15 cellular contexts compared by ENCODE assay signal in the genomic region with DNA sequence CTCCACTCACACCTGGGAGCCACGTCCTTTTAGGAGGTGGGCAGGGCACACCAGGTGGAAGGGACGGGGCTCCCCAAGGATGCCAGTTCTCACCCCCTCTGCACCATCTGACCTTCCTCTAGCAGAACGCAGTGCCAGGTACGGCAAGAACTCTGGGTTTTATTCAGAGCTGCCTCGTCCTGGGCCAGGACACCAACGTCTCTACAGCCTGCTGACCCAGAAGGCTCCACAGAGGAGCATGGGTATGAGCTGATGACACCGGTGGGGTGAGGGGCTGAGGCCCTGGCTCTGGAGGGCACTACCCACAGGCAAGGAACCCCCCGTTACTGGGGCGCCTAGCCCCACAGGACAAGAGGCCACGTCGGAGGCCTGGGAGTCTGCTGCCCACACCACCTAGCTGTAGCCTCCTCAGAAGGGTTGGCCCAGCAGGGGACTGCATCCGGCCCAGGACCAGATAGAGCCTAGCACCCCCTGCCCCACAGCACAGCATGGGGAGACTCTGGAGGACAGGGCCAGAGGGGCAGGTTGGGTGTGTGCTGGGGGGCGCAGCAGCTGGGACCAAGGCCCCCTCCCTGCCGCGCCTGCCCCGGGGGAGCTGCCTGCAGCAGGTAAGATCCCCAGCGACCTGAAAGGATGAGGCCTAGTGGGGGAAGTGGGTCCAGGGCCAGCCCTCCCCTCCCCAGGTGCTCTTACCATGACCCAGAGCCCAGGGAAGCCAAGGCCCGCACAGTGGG. TPM values are rescaled to one million over a fixed set of nuclear protein-coding genes. Genes with fewer than 3 reads are reported as not detected.
DNase-seq lines count a peak whose midpoint lies in the region; ATAC-seq and TF ChIP-seq lines count a peak whose summit lies in the region.
"Had no signal": no experiment of that assay in that cellular context is flagged by ENCODE, and none has a peak within 500 bp of the region (broad histone marks: within the 10 kb centered on the region; RNA-seq: fewer than 3 reads in every experiment).

No MANE protein-coding gene starts in this region.

- no peaks in the 10 kb centered on the region for H3K9me3 Mint-ChIP-seq in activated CD4-positive, alpha-beta memory T cell treated with anti-CD3 and anti-CD28 coated beads, Interleukin-2, amount 10 ng/mL, durations not matched to agents 7 days and 5 days
- H3K9me3 Mint-ChIP-seq: CD4-positive, alpha-beta memory T cell; naive thymus-derived CD8-positive, alpha-beta T cell had no signal

- DNase-seq in brain microvascular endothelial cell (no peak), medulla oblongata (ENCODE audit: extremely low spot score) (peak; percentile 37), substantia nigra (lab: John Stamatoyannopoulos, UW) (peak in 4 of 49 donors; percentile 36 to 63 (median 52)), GM03348 (ENCODE audit: low spot score) (no peak), DMS53 treated with DMSO at 0.1 percent for 48 hours (lab: John Stamatoyannopoulos, UW; ENCODE audit: unreplicated experiment) (no peak)
- no peak for DNase-seq in activated CD4-positive, alpha-beta memory T cell treated with anti-CD3 and anti-CD28 coated beads, Interleukin-2, amount 10 ng/mL, durations not matched to agents 7 days and 5 days
- DNase-seq: CD4-positive, alpha-beta memory T cell; naive thymus-derived CD8-positive, alpha-beta T cell; NCI-H510A treated with DMSO at 0.1 percent for 48 hours; SIG-M5; stimulated activated CD4-positive, alpha-beta T cell treated with anti-CD3 and anti-CD28 coated beads, Interleukin-15, amount 100 ng/mL, for 24 hours had no signal

- H3K4me3 Mint-ChIP-seq in activated CD4-positive, alpha-beta memory T cell treated with anti-CD3 and anti-CD28 coated beads, Interleukin-2, amount 10 ng/mL, durations not matched to agents 7 days and 5 days: no peak overlapping the region
- H3K4me3 Mint-ChIP-seq: CD4-positive, alpha-beta memory T cell; naive thymus-derived CD8-positive, alpha-beta T cell had no signal

- CTCF ChIA-PET in HEK293 (lab: Yijun Ruan, JAX): interaction anchor here (0.8 to 1.1 kb wide), 3 partner anchors 38 to 166 kb away, joined by 3 to 4 read pairs (median 4); no protein-coding TSS in a partner anchor
- CTCF ChIA-PET in activated CD4-positive, alpha-beta memory T cell treated with anti-CD3 and anti-CD28 coated beads, Interleukin-2, amount 10 ng/mL, durations not matched to agents 7 days and 5 days (lab: Charles Lee): no interaction called here

- H3K27ac Mint-ChIP-seq in activated CD4-positive, alpha-beta memory T cell treated with anti-CD3 and anti-CD28 coated beads, Interleukin-2, amount 10 ng/mL, durations not matched to agents 7 days and 5 days: no peak overlapping the region
- H3K27ac Mint-ChIP-seq: CD4-positive, alpha-beta memory T cell had no signal

- no peaks in the 10 kb centered on the region for H3K4me1 Mint-ChIP-seq in activated CD4-positive, alpha-beta memory T cell treated with anti-CD3 and anti-CD28 coated beads, Interleukin-2, amount 10 ng/mL, durations not matched to agents 7 days and 5 days

- in situ Hi-C loops in brain microvascular endothelial cell (cut with HindIII; ENCODE audit: low pct_ligation_motif_present, low sequenced_read_pairs): no loop called here

- no peak for ATAC-seq in GM21390 (IDR thresholded peaks at IDR 0.05; ENCODE audit: unreplicated experiment)
- ATAC-seq: activated CD4-positive, CD25-positive, alpha-beta regulatory T cell treated with anti-CD3 and anti-CD28 coated beads, Interleukin-2, amount 50 U/mL, for 24 hours; naive thymus-derived CD8-positive, alpha-beta T cell had no signal

- H3K36me3 Mint-ChIP-seq in activated CD4-positive, alpha-beta memory T cell treated with anti-CD3 and anti-CD28 coated beads, Interleukin-2, amount 10 ng/mL, durations not matched to agents 7 days and 5 days (ENCODE audit: low read depth): no peaks in the 10 kb centered on the region
- H3K36me3 Mint-ChIP-seq: CD4-positive, alpha-beta memory T cell; naive thymus-derived CD8-positive, alpha-beta T cell had no signal

- peaks cover 4% of the 10 kb centered on the region; the same call in 1 of the 2 replicates for H3K4me1 ChIP-seq in HEK293 (ENCODE audit: control insufficient read depth, insufficient read depth, low read length)

- no peak overlapping the region for H3K27ac ChIP-seq in HEK293 (ENCODE audit: extremely low read depth, low read depth, low read length)
- peak overlapping the region; percentile 93 for H3K27ac ChIP-seq in brain microvascular endothelial cell
- peak overlapping the region; percentile 100 for H3K27ac ChIP-seq in substantia nigra (ENCODE audit: low read depth, low read length, poor library complexity, severe bottlenecking)

- TF ChIP-seq CTCF in HEK293 (tag by site-specific recombination; IDR thresholded peaks at IDR 0.05) (no peak), brain microvascular endothelial cell (IDR thresholded peaks at IDR 0.05; ENCODE audit: low read depth, low read length, missing control alignments) (no peak)

- POLR2A ChIA-PET in HEK293 (lab: Yijun Ruan, JAX): no interaction called here
- POLR2A ChIA-PET in activated CD4-positive, alpha-beta memory T cell treated with anti-CD3 and anti-CD28 coated beads, Interleukin-2, amount 10 ng/mL, durations not matched to agents 7 days and 5 days (lab: Charles Lee): no interaction called here

- H3K9me3 ChIP-seq in HEK293 (ENCODE audit: control insufficient read depth, insufficient read depth, low read depth, low read length): no peaks in the 10 kb centered on the region

- H3K4me3 ChIP-seq in HEK293 (ENCODE audit: low read depth, low read length) (no peak overlapping the region), brain microvascular endothelial cell (ENCODE audit: low read depth, low read length) (no peak overlapping the region)

- no peaks in the 10 kb centered on the region for H3K27me3 ChIP-seq in brain microvascular endothelial cell (replicated peaks)

- H3K36me3 ChIP-seq in HEK293 (ENCODE audit: control insufficient read depth in 2 of 2, insufficient read depth in 1 of 2, low read length in 2 of 2) (peaks cover 8 to 81% of the 10 kb centered on the region in 2 experiments), brain microvascular endothelial cell (replicated peaks) (peaks cover 73% of the 10 kb centered on the region)

- no peaks in the 10 kb centered on the region for H3K27me3 Mint-ChIP-seq in activated CD4-positive, alpha-beta memory T cell treated with anti-CD3 and anti-CD28 coated beads, Interleukin-2, amount 10 ng/mL, durations not matched to agents 7 days and 5 days
- H3K27me3 Mint-ChIP-seq: CD4-positive, alpha-beta memory T cell had no signal

TF ChIP-seq in HEK293, 187 proteins besides CTCF, POLR2A, EP300 and RAD21:
- 0 out of 2 replicates have a peak, but pooled peaks have one; percentile 9 for TF ChIP-seq ZIC2 (tag by site-specific recombination; IDR thresholded peaks at IDR 0.05)
- TF ChIP-seq SCRT1 (tag by site-specific recombination; IDR thresholded peaks at IDR 0.05; ENCODE audit: borderline replicate concordance): no peak

RNA-seq across cellular contexts. Expression of gene BCAR1, which starts 13.9 kb away (rescaled TPM):
- total RNA-seq in activated CD4-positive, alpha-beta memory T cell treated with anti-CD3 and anti-CD28 coated beads, Interleukin-2, amount 10 ng/mL, durations not matched to agents 7 days and 5 days: not detected

RNA-seq across cellular contexts. Expression of gene CTRB1, which starts 18.8 kb away (rescaled TPM):
- not detected for total RNA-seq in activated CD4-positive, alpha-beta memory T cell treated with anti-CD3 and anti-CD28 coated beads, Interleukin-2, amount 10 ng/mL, durations not matched to agents 7 days and 5 days
- total RNA-seq: bronchial epithelial cell; CD4-positive, alpha-beta memory T cell; naive thymus-derived CD8-positive, alpha-beta T cell had no signal

RNA-seq across cellular contexts. Expression of gene CTRB2, which starts 30.6 kb away (rescaled TPM):
- not detected for total RNA-seq in activated CD4-positive, alpha-beta memory T cell treated with anti-CD3 and anti-CD28 coated beads, Interleukin-2, amount 10 ng/mL, durations not matched to agents 7 days and 5 days
- total RNA-seq: bronchial epithelial cell; CD4-positive, alpha-beta memory T cell; naive thymus-derived CD8-positive, alpha-beta T cell had no signal
